Comparison of ENCODE assay signal across 23 cellular contexts in genomic region chr10:123729523-123729922, GRCh38.
A peak's percentile ranks its signal among the peaks of the same experiment; 100 is the strongest.
DNase-seq lines count a peak whose midpoint lies in the region; ATAC-seq and TF ChIP-seq lines count a peak whose summit lies in the region.
"Had no signal": no experiment of that assay in that cellular context is flagged by ENCODE, and none has a peak within 500 bp of the region (broad histone marks: within the 10 kb centered on the region; RNA-seq: fewer than 3 reads in every experiment).

No MANE protein-coding gene starts in this region.

- TF ChIP-seq POLR2A in suprapubic skin (IDR thresholded peaks at IDR 0.05), result no peak

- WGBS in suprapubic skin, result 70% methylated on average over 6 of the region's 6 CpGs

- DNase-seq in NCI-H748 (lab: John Stamatoyannopoulos, UW; ENCODE audit: unreplicated experiment), result peak; percentile 7
- no peak for DNase-seq in NCI-H748 treated with DMSO at 0.1 percent for 48 hours (lab: John Stamatoyannopoulos, UW)
- no peak for DNase-seq in cerebellar cortex (ENCODE audit: low spot score)
- no peak for DNase-seq in suprapubic skin (ENCODE audit: low spot score in 2 of 2)
- DNase-seq in NCI-H82 (lab: John Stamatoyannopoulos, UW), result no peak
- no peak for DNase-seq in activated naive CD4-positive, alpha-beta T cell treated with anti-CD3 and anti-CD28 coated beads, Interleukin-2, amount 50 U/mL, for 72 hours (ENCODE audit: low spot score in 2 of 2)
- DNase-seq: Caco-2; CD4-positive, CD25-positive, alpha-beta regulatory T cell; CD8-positive, alpha-beta T cell; DMS153; DND-41; EL; GDM1; GOT3; HFFc6 had no signal

- H3K4me1 ChIP-seq in HUES48 (ENCODE audit: control insufficient read depth, insufficient read depth, low read length) (peaks cover 11% of the 10 kb centered on the region), iPS-20b (ENCODE audit: insufficient read depth, low read length) (peaks cover 12% of the 10 kb centered on the region), suprapubic skin (no peaks in the 10 kb centered on the region)
- H3K4me1 ChIP-seq: BLaER1, Caco-2, HAP-1 had no signal

- no peaks in the 10 kb centered on the region for H3K27me3 ChIP-seq in HUES48 (ENCODE audit: control insufficient read depth, insufficient read depth, low read length)
- H3K27me3 ChIP-seq in iPS-20b (ENCODE audit: insufficient read depth, low read length), result no peaks in the 10 kb centered on the region
- H3K27me3 ChIP-seq in suprapubic skin, result peaks cover 4% of the 10 kb centered on the region
- H3K27me3 ChIP-seq: BLaER1 had no signal

- H3K9ac ChIP-seq in HUES48 (ENCODE audit: low read depth, low read length), result no peak overlapping the region
- no peak overlapping the region for H3K9ac ChIP-seq in iPS-20b (ENCODE audit: low read depth, low read length)
- H3K9ac ChIP-seq: BLaER1 had no signal

- ATAC-seq in activated naive CD4-positive, alpha-beta T cell treated with anti-CD3 and anti-CD28 coated beads, Interleukin-2, amount 50 U/mL, for 72 hours, result no peak
- ATAC-seq: CD8-positive, alpha-beta T cell; GM12878 had no signal

- H3K27ac ChIP-seq in HUES48 (ENCODE audit: low read depth, low read length) (peak overlapping the region; percentile 53), iPS-20b (ENCODE audit: low read length) (no peak overlapping the region), suprapubic skin (no peak overlapping the region)
- H3K27ac ChIP-seq: 22Rv1, BLaER1, C4-2B had no signal

- H3K27ac Mint-ChIP-seq in activated naive CD4-positive, alpha-beta T cell treated with anti-CD3 and anti-CD28 coated beads, Interleukin-2, amount 50 U/mL, for 72 hours, result no peak overlapping the region
- H3K27ac Mint-ChIP-seq: B cell; CD4-positive, CD25-positive, alpha-beta regulatory T cell; CD8-positive, alpha-beta T cell; HFFc6 had no signal

- no peak for TF ChIP-seq CTCF in suprapubic skin (IDR thresholded peaks at IDR 0.05)

- no peaks in the 10 kb centered on the region for H3K9me3 Mint-ChIP-seq in activated naive CD4-positive, alpha-beta T cell treated with anti-CD3 and anti-CD28 coated beads, Interleukin-2, amount 50 U/mL, for 72 hours

- H3K4me3 ChIP-seq in HUES48 (ENCODE audit: low read depth, low read length) (no peak overlapping the region), iPS-20b (ENCODE audit: low read length) (0 out of 2 replicates have a peak overlapping the region, but pooled peaks have one; percentile 18), suprapubic skin (no peak overlapping the region)
- H3K4me3 ChIP-seq: BLaER1, GM12878, HAP-1 had no signal

- no peaks in the 10 kb centered on the region for H3K9me3 ChIP-seq in HUES48 (ENCODE audit: control insufficient read depth, insufficient read depth, low read length)
- H3K9me3 ChIP-seq in iPS-20b (ENCODE audit: insufficient read depth, low read depth, low read length), result peaks cover 9% of the 10 kb centered on the region; the same call in 1 of the 2 replicates
- H3K9me3 ChIP-seq in suprapubic skin, result peaks cover 1% of the 10 kb centered on the region
- H3K9me3 ChIP-seq: Caco-2, HAP-1 had no signal

- H3K36me3 ChIP-seq in HUES48 (ENCODE audit: control insufficient read depth, insufficient read depth, low read length) (no peaks in the 10 kb centered on the region), iPS-20b (ENCODE audit: insufficient read depth, low read depth, low read length) (no peaks in the 10 kb centered on the region), suprapubic skin (no peaks in the 10 kb centered on the region)
- H3K36me3 ChIP-seq: BLaER1, HAP-1 had no signal

- TF ChIP-seq EP300 in suprapubic skin (IDR thresholded peaks at IDR 0.05), result no peak

- no peaks in the 10 kb centered on the region for H3K36me3 Mint-ChIP-seq in activated naive CD4-positive, alpha-beta T cell treated with anti-CD3 and anti-CD28 coated beads, Interleukin-2, amount 50 U/mL, for 72 hours
- H3K36me3 Mint-ChIP-seq: CD4-positive, CD25-positive, alpha-beta regulatory T cell; CD8-positive, alpha-beta T cell had no signal
